8 cellular contexts compared by ENCODE assay signal in the genomic region with DNA sequence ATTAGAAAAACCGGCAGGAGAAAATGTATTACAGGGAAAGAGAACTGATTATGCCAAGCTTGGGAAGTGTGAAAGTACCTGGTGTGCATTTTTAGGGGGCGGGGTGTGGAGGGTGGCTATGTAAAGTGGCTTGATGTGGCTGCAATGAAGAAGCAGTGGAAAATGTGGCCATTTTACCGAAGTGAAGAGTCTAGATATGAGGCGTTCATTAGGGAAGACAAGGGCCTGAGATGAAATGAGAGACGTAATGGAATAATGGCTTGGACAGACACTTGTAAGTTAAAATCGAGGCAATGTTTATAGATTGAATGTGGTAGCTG. TPM values are rescaled to one million over a fixed set of nuclear protein-coding genes. Genes with fewer than 3 reads are reported as not detected.
A peak's percentile ranks its signal among the peaks of the same experiment; 100 is the strongest.
DNase-seq lines count a peak whose midpoint lies in the region; ATAC-seq and TF ChIP-seq lines count a peak whose summit lies in the region.

No MANE protein-coding gene starts in this region.

- H3K27me3 ChIP-seq in effector memory CD4-positive, alpha-beta T cell (replicated peaks; ENCODE audit: control insufficient read depth, insufficient read depth, low read length, poor library complexity, severe bottlenecking): no peaks in the 10 kb centered on the region

- no peaks in the 10 kb centered on the region for H3K36me3 ChIP-seq in effector memory CD4-positive, alpha-beta T cell (ENCODE audit: control insufficient read depth, insufficient read depth, low read length)

- no peaks in the 10 kb centered on the region for H3K9me3 ChIP-seq in effector memory CD4-positive, alpha-beta T cell (ENCODE audit: control insufficient read depth, low read length)

- peaks cover 3% of the 10 kb centered on the region for H3K27me3 Mint-ChIP-seq in activated CD4-positive, alpha-beta T cell treated with anti-CD3 and anti-CD28 coated beads for 36 hours
- no peaks in the 10 kb centered on the region for H3K27me3 Mint-ChIP-seq in nephron (ENCODE audit: low read depth)

- peak overlapping the region; percentile 98 for H3K4me3 ChIP-seq in effector memory CD4-positive, alpha-beta T cell (ENCODE audit: insufficient read depth, low read depth, low read length, poor library complexity, severe bottlenecking)

- CTCF ChIA-PET in activated CD4-positive, alpha-beta T cell treated with anti-CD3 and anti-CD28 coated beads for 36 hours (lab: Charles Lee): interaction anchor here (0.6 to 1.7 kb wide), 4 partner anchors 15 to 216 kb away, joined by 3 read pairs; no protein-coding TSS in a partner anchor

- peak overlapping the region; percentile 93 for H3K27ac Mint-ChIP-seq in activated CD4-positive, alpha-beta T cell treated with anti-CD3 and anti-CD28 coated beads for 36 hours
- H3K27ac Mint-ChIP-seq in nephron: peak overlapping the region; percentile 94 to 98 (median 98)

- H3K36me3 Mint-ChIP-seq in activated CD4-positive, alpha-beta T cell treated with anti-CD3 and anti-CD28 coated beads for 36 hours (ENCODE audit: low read depth): peaks cover 13% of the 10 kb centered on the region
- H3K36me3 Mint-ChIP-seq in nephron (ENCODE audit: low read depth): peaks cover 11% of the 10 kb centered on the region

- ATAC-seq in activated CD4-positive, alpha-beta T cell treated with anti-CD3 and anti-CD28 coated beads for 36 hours: peak; percentile 9
- no peak for ATAC-seq in HG02763 (IDR thresholded peaks at IDR 0.05; ENCODE audit: unreplicated experiment)
- ATAC-seq in GM21576 (IDR thresholded peaks at IDR 0.05; ENCODE audit: unreplicated experiment): no peak

- intact Hi-C loops in activated CD4-positive, alpha-beta T cell treated with anti-CD3 and anti-CD28 coated beads for 36 hours (cut with DNase I, micrococcal nuclease): loop anchor here (5.0 kb wide), 4 partner anchors 117 to 1842 kb away; partner anchors contain the start of genes CRADD (in 1 of the 2) and NUDT4 (in 1 of the 2)

- H3K9me3 Mint-ChIP-seq in activated CD4-positive, alpha-beta T cell treated with anti-CD3 and anti-CD28 coated beads for 36 hours (ENCODE audit: low read depth): no peaks in the 10 kb centered on the region
- H3K9me3 Mint-ChIP-seq in nephron: no peaks in the 10 kb centered on the region

- DNase-seq in ELR (ENCODE audit: low read depth) (peak; percentile 36), M059J (ENCODE audit: low read depth) (peak; percentile 24), NCI-H1048 (lab: John Stamatoyannopoulos, UW) (no peak)
- peak; percentile 71 for DNase-seq in activated CD4-positive, alpha-beta T cell treated with anti-CD3 and anti-CD28 coated beads for 36 hours
- DNase-seq in effector memory CD4-positive, alpha-beta T cell: peak in 1 of 3 donors; percentile 17

- no peaks in the 10 kb centered on the region for H3K4me1 ChIP-seq in effector memory CD4-positive, alpha-beta T cell (ENCODE audit: control insufficient read depth, insufficient read depth, low read length, poor library complexity, severe bottlenecking)

- H3K4me1 Mint-ChIP-seq in activated CD4-positive, alpha-beta T cell treated with anti-CD3 and anti-CD28 coated beads for 36 hours: peaks cover 37% of the 10 kb centered on the region
- peaks cover 38% of the 10 kb centered on the region for H3K4me1 Mint-ChIP-seq in nephron

- no peak for TF ChIP-seq CTCF in nephron (IDR thresholded peaks at IDR 0.05; ENCODE audit: unreplicated experiment in 3 of 3)

- H3K4me3 Mint-ChIP-seq in activated CD4-positive, alpha-beta T cell treated with anti-CD3 and anti-CD28 coated beads for 36 hours: peak overlapping the region; percentile 86
- peak overlapping the region; percentile 93 to 94 (median 93) for H3K4me3 Mint-ChIP-seq in nephron

- POLR2A ChIA-PET in activated CD4-positive, alpha-beta T cell treated with anti-CD3 and anti-CD28 coated beads for 36 hours (lab: Charles Lee): no interaction called here

- peak overlapping the region; percentile 96 for H3K27ac ChIP-seq in effector memory CD4-positive, alpha-beta T cell (ENCODE audit: insufficient read depth, low read length, poor library complexity, severe bottlenecking)

RNA-seq across cellular contexts. Expression of gene VEZT, which starts 1.2 kb away (rescaled TPM):
- 52.2 and 52.6 TPM in 2 replicates for total RNA-seq in M059J (2014; rRNA removed; shearing (Covaris generic))
- 10 to 100 TPM; 55.8 to 72.7 TPM for total RNA-seq in activated CD4-positive, alpha-beta T cell treated with anti-CD3 and anti-CD28 coated beads for 36 hours

RNA-seq across cellular contexts. Expression of gene FGD6, which starts 1.5 kb away (rescaled TPM):
- 5.4 and 7.5 TPM in 2 replicates for total RNA-seq in M059J (2014; rRNA removed; shearing (Covaris generic))
- 1 to 10 TPM; 1.1 to 1.3 TPM for total RNA-seq in activated CD4-positive, alpha-beta T cell treated with anti-CD3 and anti-CD28 coated beads for 36 hours
